In genomic region chr17:35022536-35023063, GRCh38 we compare ENCODE assay signal across 8 cellular contexts. TPM values are rescaled to one million over a fixed set of nuclear protein-coding genes. Genes with fewer than 3 reads are reported as not detected.
DNase-seq lines count a peak whose midpoint lies in the region; ATAC-seq and TF ChIP-seq lines count a peak whose summit lies in the region.

No MANE protein-coding gene starts in this region.

- no peaks in the 10 kb centered on the region for H3K79me1 ChIP-seq in mesendoderm (ENCODE audit: low read length)

- no peak overlapping the region for H2BK5ac ChIP-seq in mesendoderm (ENCODE audit: low read length)

- no peak overlapping the region for H3K4me2 ChIP-seq in mesendoderm (ENCODE audit: low read length)

- H2BK15ac ChIP-seq in mesendoderm (replicated peaks; ENCODE audit: low read depth) = no peak overlapping the region

- no peaks in the 10 kb centered on the region for H3K9me3 Mint-ChIP-seq in activated CD4-positive, alpha-beta memory T cell treated with anti-CD3 and anti-CD28 coated beads, Interleukin-2, amount 10 ng/mL, durations not matched to agents 7 days and 5 days

- no peak overlapping the region for H4K5ac ChIP-seq in mesendoderm (ENCODE audit: low read length)

- peaks cover 69% of the 10 kb centered on the region for H3K36me3 Mint-ChIP-seq in activated CD4-positive, alpha-beta memory T cell treated with anti-CD3 and anti-CD28 coated beads, Interleukin-2, amount 10 ng/mL, durations not matched to agents 7 days and 5 days (ENCODE audit: low read depth)

- no peak for TF ChIP-seq CTCF in GM10266 (IDR thresholded peaks at IDR 0.05; ENCODE audit: control insufficient read depth, insufficient read depth, low read depth, missing control alignments)
- TF ChIP-seq CTCF in NB4 (IDR thresholded peaks at IDR 0.05; ENCODE audit: low read depth, low read length) = no peak

- ATAC-seq in GM19397 (IDR thresholded peaks at IDR 0.05; ENCODE audit: unreplicated experiment) (no peak), HG03521 (IDR thresholded peaks at IDR 0.05; ENCODE audit: unreplicated experiment) (no peak)

- POLR2A ChIA-PET in activated CD4-positive, alpha-beta memory T cell treated with anti-CD3 and anti-CD28 coated beads, Interleukin-2, amount 10 ng/mL, durations not matched to agents 7 days and 5 days (lab: Charles Lee) = interaction anchor here (0.8 to 3.5 kb wide), 33 partner anchors 9 to 556 kb away, joined by 3 to 62 read pairs (median 8); partner anchors contain the start of genes CCT6B, LIG3, PEX12 and RAD51D

- H3K23ac ChIP-seq in mesendoderm (ENCODE audit: low read length) = no peak overlapping the region

- no peak overlapping the region for H2BK120ac ChIP-seq in mesendoderm (ENCODE audit: low read depth, low read length)

- DNase-seq in GM10266 (ENCODE audit: extremely low spot score) (peak; percentile 41), NB4 (ENCODE audit: low read depth) (peak; percentile 86), dermis microvascular lymphatic vessel endothelial cell (ENCODE audit: low read depth in 2 of 2) (peak; percentile 92 to 97), mesendoderm (peak; percentile 44)
- DNase-seq in activated CD4-positive, alpha-beta memory T cell treated with anti-CD3 and anti-CD28 coated beads, Interleukin-2, amount 10 ng/mL, durations not matched to agents 7 days and 5 days = peak; percentile 86
- DNase-seq in stimulated activated CD8-positive, alpha-beta memory T cell treated with anti-CD3 and anti-CD28 coated beads, Interleukin-15, amount 100 ng/mL, for 24 hours (ENCODE audit: low read depth) = peak; percentile 38

- no peaks in the 10 kb centered on the region for H3K79me2 ChIP-seq in mesendoderm (ENCODE audit: control insufficient read depth, insufficient read depth, low read length)

- no peaks in the 10 kb centered on the region for H3K27me3 Mint-ChIP-seq in activated CD4-positive, alpha-beta memory T cell treated with anti-CD3 and anti-CD28 coated beads, Interleukin-2, amount 10 ng/mL, durations not matched to agents 7 days and 5 days

- no peak overlapping the region for H3K27ac ChIP-seq in mesendoderm (ENCODE audit: low read depth, low read length)

- TF ChIP-seq POLR2A in NB4 (IDR thresholded peaks at IDR 0.05; ENCODE audit: extremely low read depth, insufficient read length) = no peak

- H3K27me3 ChIP-seq in mesendoderm (ENCODE audit: insufficient read depth, low read length, poor library complexity) = no peaks in the 10 kb centered on the region

- no peak overlapping the region for H2AK5ac ChIP-seq in mesendoderm (ENCODE audit: low read length)

- H3K9ac ChIP-seq in mesendoderm (ENCODE audit: low read length) = no peak overlapping the region

- peaks cover 60% of the 10 kb centered on the region for H3K4me1 Mint-ChIP-seq in activated CD4-positive, alpha-beta memory T cell treated with anti-CD3 and anti-CD28 coated beads, Interleukin-2, amount 10 ng/mL, durations not matched to agents 7 days and 5 days

- H3K56ac ChIP-seq in mesendoderm (ENCODE audit: low read length) = no peak overlapping the region

- H3K18ac ChIP-seq in mesendoderm (ENCODE audit: low read length) = no peak overlapping the region

- no peaks in the 10 kb centered on the region for H3K4me1 ChIP-seq in mesendoderm (ENCODE audit: control insufficient read depth, low read depth, low read length)

- H3K36me3 ChIP-seq in mesendoderm (ENCODE audit: control insufficient read depth, insufficient read depth, low read length) = no peaks in the 10 kb centered on the region

- H3K27ac Mint-ChIP-seq in activated CD4-positive, alpha-beta memory T cell treated with anti-CD3 and anti-CD28 coated beads, Interleukin-2, amount 10 ng/mL, durations not matched to agents 7 days and 5 days = peak overlapping the region; percentile 98

- no CpG with 5 or more reads among the region's 8 CpGs for WGBS in mesendoderm (ENCODE audit: extremely low coverage, insufficient coverage, low lambda C conversion rate)

- H3K4ac ChIP-seq in mesendoderm (ENCODE audit: low read depth, low read length) = no peak overlapping the region

- no peak overlapping the region for H3K4me3 ChIP-seq in NB4 (ENCODE audit: low read depth, low read length)
- no peak overlapping the region for H3K4me3 ChIP-seq in mesendoderm (ENCODE audit: low read length)

- no peak overlapping the region for H4K8ac ChIP-seq in mesendoderm (ENCODE audit: low read depth, low read length)

- peak overlapping the region; percentile 70 for H3K4me3 Mint-ChIP-seq in activated CD4-positive, alpha-beta memory T cell treated with anti-CD3 and anti-CD28 coated beads, Interleukin-2, amount 10 ng/mL, durations not matched to agents 7 days and 5 days

- CTCF ChIA-PET in activated CD4-positive, alpha-beta memory T cell treated with anti-CD3 and anti-CD28 coated beads, Interleukin-2, amount 10 ng/mL, durations not matched to agents 7 days and 5 days (lab: Charles Lee) = interaction anchor here (0.7 to 3.2 kb wide), 19 partner anchors 9 to 97 kb away, joined by 3 to 39 read pairs (median 6); partner anchors contain the start of genes RAD51D and RFFL

RNA-seq across cellular contexts. Expression of gene RFFL, which starts 40.9 kb away (rescaled TPM):
- 10 to 100 TPM; 47.3 to 53.9 TPM for total RNA-seq in activated CD4-positive, alpha-beta memory T cell treated with anti-CD3 and anti-CD28 coated beads, Interleukin-2, amount 10 ng/mL, durations not matched to agents 7 days and 5 days
- 6.0 and 7.3 TPM in 2 replicates for total RNA-seq in dermis microvascular lymphatic vessel endothelial cell
- polyA plus RNA-seq in mesendoderm (2013, experiment 1 of 2) = 10.7 TPM
- polyA plus RNA-seq in mesendoderm (2013, experiment 2 of 2) = 10.8 TPM

RNA-seq across cellular contexts. Expression of gene LIG3, which starts 42.3 kb away (rescaled TPM):
- total RNA-seq in activated CD4-positive, alpha-beta memory T cell treated with anti-CD3 and anti-CD28 coated beads, Interleukin-2, amount 10 ng/mL, durations not matched to agents 7 days and 5 days = 10 to 100 TPM; 35.0 to 38.3 TPM
- 14.4 and 24.3 TPM in 2 replicates for total RNA-seq in dermis microvascular lymphatic vessel endothelial cell
- 42.3 TPM for polyA plus RNA-seq in mesendoderm (2013, experiment 1 of 2)
- 42.2 TPM for polyA plus RNA-seq in mesendoderm (2013, experiment 2 of 2)

Comparison
In these comparisons a context has a peak if more than half of its experiments do, and no peak if none do; other contexts are left out.
1. DNase-seq: peak in every context shown above with its lines; median percentile 94 in dermis microvascular lymphatic vessel endothelial cell; 86 in NB4; 86 in activated CD4-positive, alpha-beta memory T cell treated with anti-CD3 and anti-CD28 coated beads, Interleukin-2, amount 10 ng/mL, durations not matched to agents 7 days and 5 days; 44 in mesendoderm; 41 in GM10266; 38 in stimulated activated CD8-positive, alpha-beta memory T cell treated with anti-CD3 and anti-CD28 coated beads, Interleukin-15, amount 100 ng/mL, for 24 hours.